In the genomic region with DNA sequence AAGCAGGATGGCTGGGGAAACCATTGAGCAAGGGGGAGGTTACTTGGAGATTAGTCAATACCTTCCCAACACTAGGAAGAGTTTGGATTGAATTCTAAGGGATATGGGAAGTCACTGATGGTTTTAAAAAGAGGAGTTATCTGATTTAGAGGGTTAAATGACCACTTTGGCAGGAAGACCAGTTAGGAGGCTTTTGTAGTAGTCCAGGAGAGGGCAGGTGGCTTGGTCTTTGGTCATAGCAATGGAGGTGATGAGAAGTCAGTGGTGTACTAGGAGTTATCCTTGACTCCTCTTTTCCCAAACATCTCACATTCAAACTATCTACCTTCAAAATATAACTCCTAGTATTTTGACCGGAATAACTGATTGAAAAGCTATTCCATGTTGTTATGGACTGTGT, we compare ENCODE assay signal across 20 cellular contexts.
DNase-seq lines count a peak whose midpoint lies in the region; ATAC-seq and TF ChIP-seq lines count a peak whose summit lies in the region.
"Had no signal": no experiment of that assay in that cellular context is flagged by ENCODE, and none has a peak within 500 bp of the region (broad histone marks: within the 10 kb centered on the region; RNA-seq: fewer than 3 reads in every experiment).

No MANE protein-coding gene starts in this region.

- POLR2A ChIA-PET in PC-3 (lab: Charles Lee; ENCODE audit: unreplicated experiment), result no interaction called here

- H3K9me3 Mint-ChIP-seq in GM23338, result no peaks in the 10 kb centered on the region; the same call in 2 of the 3 replicates
- H3K9me3 Mint-ChIP-seq: CD4-positive, alpha-beta T cell had no signal

- intact Hi-C loops in PC-3 (cut with micrococcal nuclease), result no loop called here

- H3K9me3 ChIP-seq in PC-3 (ENCODE audit: low read length) (no peaks in the 10 kb centered on the region), osteoblast (ENCODE audit: low read depth, low read length) (no peaks in the 10 kb centered on the region)
- H3K9me3 ChIP-seq: A549 had no signal

- no peaks in the 10 kb centered on the region for H3F3A ChIP-seq in GM23338 (replicated peaks; ENCODE audit: low read depth)
- H3F3A ChIP-seq in PC-3 (ENCODE audit: low read length, unreplicated experiment), result no peaks in the 10 kb centered on the region

- H4K20me1 ChIP-seq in GM23338 (replicated peaks; ENCODE audit: insufficient read depth) (no peaks in the 10 kb centered on the region), PC-3 (ENCODE audit: low read length) (no peaks in the 10 kb centered on the region), osteoblast (ENCODE audit: insufficient read depth, low read length) (no peaks in the 10 kb centered on the region)
- H4K20me1 ChIP-seq: BLaER1 treated with 17β-estradiol and CSF1 and Interleukin-3, amounts not matched to agents 10 nM and 100 nM had no signal

- H3K79me2 ChIP-seq in GM23338 (replicated peaks; ENCODE audit: insufficient read depth) (no peaks in the 10 kb centered on the region), PC-3 (ENCODE audit: low read length) (peaks cover 10% of the 10 kb centered on the region), osteoblast (ENCODE audit: insufficient read depth, low read length) (no peaks in the 10 kb centered on the region)

- H3K9ac ChIP-seq in PC-3 (ENCODE audit: low read length), result no peak overlapping the region
- H3K9ac ChIP-seq: BLaER1 treated with 17β-estradiol and CSF1 and Interleukin-3, amounts not matched to agents 10 nM and 100 nM had no signal

- no peaks in the 10 kb centered on the region for H3K4me1 ChIP-seq in GM23338 (ENCODE audit: insufficient read depth)
- H3K4me1 ChIP-seq in PC-3 (ENCODE audit: insufficient read depth, low read length), result no peaks in the 10 kb centered on the region
- H3K4me1 ChIP-seq in osteoblast (ENCODE audit: insufficient read depth, low read length), result no peaks in the 10 kb centered on the region
- H3K4me1 ChIP-seq: A549; BLaER1 treated with 17β-estradiol and CSF1 and Interleukin-3, amounts not matched to agents 10 nM and 100 nM; Caco-2 had no signal

- CTCF ChIA-PET in PC-3 (lab: Charles Lee), result no interaction called here

- H3K4me1 Mint-ChIP-seq in GM23338, result peaks cover 3% of the 10 kb centered on the region
- H3K4me1 Mint-ChIP-seq: B cell had no signal

- H3K36me3 ChIP-seq in GM23338 (ENCODE audit: insufficient read depth), result no peaks in the 10 kb centered on the region
- no peaks in the 10 kb centered on the region for H3K36me3 ChIP-seq in PC-3 (ENCODE audit: low read depth, low read length)
- H3K36me3 ChIP-seq in osteoblast (ENCODE audit: insufficient read depth, low read length), result no peaks in the 10 kb centered on the region
- H3K36me3 ChIP-seq: BLaER1 treated with 17β-estradiol and CSF1 and Interleukin-3, amounts not matched to agents 10 nM and 100 nM had no signal

- H3K36me3 Mint-ChIP-seq in GM23338 (ENCODE audit: low read depth), result no peaks in the 10 kb centered on the region; the same call in 2 of the 3 replicates
- H3K36me3 Mint-ChIP-seq: CD8-positive, alpha-beta T cell had no signal

- 0 out of 2 replicates have a peak overlapping the region, but pooled peaks have one; percentile 0 for H3K27ac Mint-ChIP-seq in GM23338
- H3K27ac Mint-ChIP-seq: B cell; CD4-positive, alpha-beta T cell; CD8-positive, alpha-beta T cell had no signal

- TF ChIP-seq CTCF in GM23338 (conservative IDR thresholded peaks at IDR 0.05; ENCODE audit: low read depth in 2 of 2) (no peak), PC-3 (conservative IDR thresholded peaks at IDR 0.05; ENCODE audit: low read depth, low read length) (no peak), osteoblast (IDR thresholded peaks at IDR 0.05; ENCODE audit: extremely low read depth, low read depth, low read length) (no peak), GM13976 (IDR thresholded peaks at IDR 0.05; ENCODE audit: borderline replicate concordance, control extremely low read depth, extremely low read depth, insufficient read depth, missing control alignments) (no peak)

- no peaks in the 10 kb centered on the region for H3K27me3 Mint-ChIP-seq in GM23338 (ENCODE audit: insufficient read depth, low read depth, poor library complexity)
- H3K27me3 Mint-ChIP-seq: CD4-positive, alpha-beta T cell had no signal

- H3K4me3 ChIP-seq in GM23338 (no peak overlapping the region), PC-3 (ENCODE audit: low read length) (no peak overlapping the region), osteoblast (ENCODE audit: insufficient read depth, low read length) (no peak overlapping the region)
- H3K4me3 ChIP-seq: A549; BLaER1 treated with 17β-estradiol and CSF1 and Interleukin-3, amounts not matched to agents 10 nM and 100 nM had no signal

- DNase-seq in GM23338 (ENCODE audit: low spot score) (no peak), PC-3 (no peak), osteoblast (ENCODE audit: insufficient read length, low spot score, missing footprints) (no peak), GM13976 (ENCODE audit: low spot score) (no peak)
- DNase-seq: AML-193; Caco-2; Calu3; CD4-positive, alpha-beta T cell; CD8-positive, alpha-beta T cell; DMS53; DMS79; DND-41; EL; GDM1 had no signal

- H3K27me3 ChIP-seq in GM23338 (ENCODE audit: insufficient read depth), result no peaks in the 10 kb centered on the region; the same call in 1 of the 2 replicates
- H3K27me3 ChIP-seq in PC-3 (ENCODE audit: low read length), result no peaks in the 10 kb centered on the region
- H3K27me3 ChIP-seq in osteoblast (ENCODE audit: insufficient read depth, low read length), result no peaks in the 10 kb centered on the region
- H3K27me3 ChIP-seq: BLaER1 treated with 17β-estradiol and CSF1 and Interleukin-3, amounts not matched to agents 10 nM and 100 nM had no signal

- ATAC-seq in GM23338 (no peak), PC-3 (no peak), HG02885 (IDR thresholded peaks at IDR 0.05; ENCODE audit: poor library complexity, unreplicated experiment) (no peak)
- ATAC-seq: A549; CD8-positive, alpha-beta T cell had no signal

- H3K4me2 ChIP-seq in GM23338 (no peak overlapping the region), PC-3 (ENCODE audit: low read length) (no peak overlapping the region), osteoblast (ENCODE audit: insufficient read depth, low read length) (no peak overlapping the region)
- H3K4me2 ChIP-seq: A549; BLaER1 treated with 17β-estradiol and CSF1 and Interleukin-3, amounts not matched to agents 10 nM and 100 nM had no signal

- H3K9me2 ChIP-seq in GM23338 (ENCODE audit: insufficient read depth), result peaks cover 10% of the 10 kb centered on the region; the same call in 1 of the 2 replicates
- H3K9me2 ChIP-seq in PC-3 (replicated peaks; ENCODE audit: low read length), result no peaks in the 10 kb centered on the region

- peak overlapping the region; percentile 47; the same call in 1 of the 2 replicates for H2AFZ ChIP-seq in GM23338
- no peak overlapping the region for H2AFZ ChIP-seq in PC-3 (ENCODE audit: low read length)
- H2AFZ ChIP-seq in osteoblast (ENCODE audit: low read length), result peak overlapping the region; percentile 2

- no peak overlapping the region for H3K4me3 Mint-ChIP-seq in GM23338
- H3K4me3 Mint-ChIP-seq: B cell; CD4-positive, alpha-beta T cell; CD8-positive, alpha-beta T cell had no signal

- H3K27ac ChIP-seq in GM23338 (ENCODE audit: low read depth) (no peak overlapping the region), PC-3 (ENCODE audit: low read length) (0 out of 2 replicates have a peak overlapping the region, but pooled peaks have one; percentile 11), osteoblast (ENCODE audit: low read depth, low read length) (no peak overlapping the region)
- H3K27ac ChIP-seq: 22Rv1; A549; BLaER1 treated with 17β-estradiol and CSF1 and Interleukin-3, amounts not matched to agents 10 nM and 100 nM; C4-2B had no signal

- BruUV-seq in PC-3 (replicated peaks; lab: Mats Ljungman, UMichigan), result no TSS peak

- in situ Hi-C loops in GM13976 (cut with MboI; ENCODE audit: low sequenced_read_pairs, unreplicated experiment), result loop anchor here (25.0 kb wide), 1 partner anchor 342 kb away; no protein-coding TSS in a partner anchor

TF ChIP-seq in GM23338, 12 proteins besides CTCF, POLR2A, EP300 and RAD21 (continues in another document):
- TF ChIP-seq JUNB (IDR thresholded peaks at IDR 0.05; ENCODE audit: unreplicated experiment), result no peak
- no peak for TF ChIP-seq ZNF331 (CRISPR knock-in tag; IDR thresholded peaks at IDR 0.05; ENCODE audit: low read depth)
- TF ChIP-seq ETS1 (IDR thresholded peaks at IDR 0.05), result no peak
- TF ChIP-seq ZNF114 (CRISPR knock-in tag; IDR thresholded peaks at IDR 0.05), result no peak
- TF ChIP-seq STAT1 (IDR thresholded peaks at IDR 0.05; ENCODE audit: unreplicated experiment), result no peak
- no peak for TF ChIP-seq POLR2AphosphoS5 (IDR thresholded peaks at IDR 0.05; ENCODE audit: low read depth)
